16 cellular contexts compared by ENCODE assay signal in genomic region chr14:66117600-66117999, GRCh38.
DNase-seq lines count a peak whose midpoint lies in the region; ATAC-seq and TF ChIP-seq lines count a peak whose summit lies in the region.
"Had no signal": no experiment of that assay in that cellular context is flagged by ENCODE, and none has a peak within 500 bp of the region (broad histone marks: within the 10 kb centered on the region; RNA-seq: fewer than 3 reads in every experiment).

No MANE protein-coding gene starts in this region.

- no peak for TF ChIP-seq CTCF in smooth muscle cell (IDR thresholded peaks at IDR 0.05; ENCODE audit: borderline replicate concordance, insufficient read depth, poor library complexity, severe bottlenecking)

- H3K9me3 ChIP-seq in adipocyte (ENCODE audit: control insufficient read depth, low read length) (no peaks in the 10 kb centered on the region), smooth muscle cell (replicated peaks; ENCODE audit: low read depth) (no peaks in the 10 kb centered on the region)
- H3K9me3 ChIP-seq: thoracic aorta had no signal

- peak overlapping the region; percentile 50 for H3K4me2 ChIP-seq in smooth muscle cell

- H2AFZ ChIP-seq in smooth muscle cell (ENCODE audit: low read depth) = peak overlapping the region; percentile 70

- H3K4me1 ChIP-seq in adipocyte (ENCODE audit: control insufficient read depth, insufficient read depth, low read length) (peaks cover 8% of the 10 kb centered on the region), smooth muscle cell (ENCODE audit: low read depth) (no peaks in the 10 kb centered on the region)

- no peak overlapping the region for H3K4me3 ChIP-seq in adipocyte (ENCODE audit: low read length)
- H3K4me3 ChIP-seq in smooth muscle cell = no peak overlapping the region
- H3K4me3 ChIP-seq: coronary artery, thoracic aorta had no signal

- H3K79me2 ChIP-seq in smooth muscle cell (ENCODE audit: low read depth) = no peaks in the 10 kb centered on the region

- ATAC-seq in HG03520 (IDR thresholded peaks at IDR 0.05; ENCODE audit: unreplicated experiment) (no peak), HG02973 (IDR thresholded peaks at IDR 0.05; ENCODE audit: unreplicated experiment) (no peak)

- H3K27me3 ChIP-seq in adipocyte (replicated peaks; ENCODE audit: control insufficient read depth, insufficient read depth, low read length) = no peaks in the 10 kb centered on the region
- no peaks in the 10 kb centered on the region for H3K27me3 ChIP-seq in smooth muscle cell (ENCODE audit: low read depth)

- H3K9ac ChIP-seq in adipocyte (ENCODE audit: low read length) (no peak overlapping the region), smooth muscle cell (ENCODE audit: low read depth) (no peak overlapping the region)

- no peaks in the 10 kb centered on the region for H4K20me1 ChIP-seq in smooth muscle cell (ENCODE audit: low read depth)

- no peaks in the 10 kb centered on the region for H3F3A ChIP-seq in smooth muscle cell (ENCODE audit: low read depth)

- DNase-seq in HCEC 1CT (peak; percentile 25), adipocyte (ENCODE audit: low read depth) (peak; percentile 52), foreskin melanocyte (peak; percentile 10), smooth muscle cell (lab: John Stamatoyannopoulos, UW; ENCODE audit: unreplicated experiment) (no peak), germinal center (ENCODE audit: low spot score) (no peak)
- DNase-seq in activated effector memory CD4-positive, alpha-beta T cell treated with anti-CD3 and anti-CD28 coated beads, Interleukin-2, amount 50 U/mL, for 16 hours = no peak
- DNase-seq: activated CD4-positive, CD25-positive, alpha-beta regulatory T cell; activated effector memory CD4-positive, alpha-beta T cell treated with Interleukin-2 at 50 U/mL for 16 hours; DND-41; immature natural killer cell; nucleus accumbens; SHP77 had no signal

- peak overlapping the region; percentile 75 for H3K27ac ChIP-seq in smooth muscle cell (ENCODE audit: low read depth)
- H3K27ac ChIP-seq: coronary artery, thoracic aorta had no signal

- H3K36me3 ChIP-seq in adipocyte (ENCODE audit: control insufficient read depth, insufficient read depth, low read length, severe bottlenecking) (no peaks in the 10 kb centered on the region), smooth muscle cell (ENCODE audit: low read depth) (no peaks in the 10 kb centered on the region)
- H3K36me3 ChIP-seq: thoracic aorta had no signal

- 23% methylated on average over 3 of the region's 3 CpGs for WGBS in smooth muscle cell (ENCODE audit: low lambda C conversion rate)

Comparison
In these comparisons a context has a peak if more than half of its experiments do, and no peak if none do; other contexts are left out.
1. DNase-seq: peak in HCEC 1CT (single experiment), adipocyte (single experiment) and foreskin melanocyte (single experiment); none in smooth muscle cell (single experiment), activated effector memory CD4-positive, alpha-beta T cell treated with anti-CD3 and anti-CD28 coated beads, Interleukin-2, amount 50 U/mL, for 16 hours (single experiment) and germinal center (single experiment).